ENCODE assay signal across 4 cellular contexts in genomic region chr17:83070800-83071341, GRCh38.
TF ChIP-seq lines count a peak whose summit lies in the region.

No MANE protein-coding gene starts in this region.

TF ChIP-seq in SK-N-SH, 30 proteins besides CTCF, POLR2A, EP300 and RAD21:
- TF ChIP-seq GATA2 (CRISPR knock-in tag; IDR thresholded peaks at IDR 0.05): 0 out of 2 replicates have a peak, but pooled peaks have one; percentile 0
- TF ChIP-seq SMC3 (IDR thresholded peaks at IDR 0.05; ENCODE audit: low read depth, low read length): no peak

TF ChIP-seq in SK-N-SH treated with all-trans-retinoic acid at 6 μM for 48 hours, 23 proteins besides CTCF, POLR2A, EP300 and RAD21:
- TF ChIP-seq ZNF70 (CRISPR knock-in tag; IDR thresholded peaks at IDR 0.05): no peak
- TF ChIP-seq ZNF8 (CRISPR knock-in tag; IDR thresholded peaks at IDR 0.05): no peak
- TF ChIP-seq BACH2 (CRISPR knock-in tag; IDR thresholded peaks at IDR 0.05; ENCODE audit: borderline replicate concordance): no peak
- TF ChIP-seq GLIS3 (CRISPR knock-in tag; IDR thresholded peaks at IDR 0.05): no peak

TF ChIP-seq in A549, 52 proteins besides CTCF, POLR2A, EP300 and RAD21:
- TF ChIP-seq KDM1A (IDR thresholded peaks at IDR 0.05; ENCODE audit: low read depth) (0 out of 2 replicates have a peak, but pooled peaks have one; percentile 16), CHD4 (IDR thresholded peaks at IDR 0.05; ENCODE audit: borderline replicate concordance) (no peak)

TF ChIP-seq in H1, 55 proteins besides CTCF, POLR2A, EP300 and RAD21:
- TF ChIP-seq CTBP2 (IDR thresholded peaks at IDR 0.05; ENCODE audit: borderline replicate concordance, insufficient read depth, insufficient read length, low read length) (no peak), CHD1 (IDR thresholded peaks at IDR 0.05; ENCODE audit: low read depth, low read length) (no peak), TEAD4 (IDR thresholded peaks at IDR 0.05; ENCODE audit: low read depth, low read length) (no peak)
TF ChIP-seq in H1: peak in this region for 0.
